Comparison of ENCODE assay signal across 33 cellular contexts in genomic region chrX:131010186-131010585, GRCh38. TPM values are rescaled to one million over a fixed set of nuclear protein-coding genes. Genes with fewer than 3 reads are reported as not detected.
"Had no signal": no experiment of that assay in that cellular context is flagged by ENCODE, and none has a peak within 500 bp of the region (broad histone marks: within the 10 kb centered on the region; RNA-seq: fewer than 3 reads in every experiment).

No MANE protein-coding gene starts in this region.

- H3K9me3 ChIP-seq: ascending aorta had no signal

- H3K4me1 Mint-ChIP-seq: activated B cell treated with CpG ODN at 0.5 μM for 24 hours; activated CD4-positive, alpha-beta memory T cell treated with anti-CD3 and anti-CD28 coated beads, Interleukin-2, amount 10 ng/mL, durations not matched to agents 7 days and 5 days; activated CD4-positive, alpha-beta T cell treated with anti-CD3 and anti-CD28 coated beads, Interleukin-2, amount 10 ng/mL, durations not matched to agents 24 days and 14 days; activated CD8-positive, alpha-beta memory T cell treated with anti-CD3 and anti-CD28 coated beads, Interleukin-2, amount 10 ng/mL, durations not matched to agents 7 days and 5 days; activated naive CD4-positive, alpha-beta T cell treated with anti-CD3 and anti-CD28 coated beads, Interleukin-2, amount 10 ng/mL, durations not matched to agents 7 days and 5 days; activated naive CD4-positive, alpha-beta T cell treated with anti-CD3 and anti-CD28 coated beads, Interleukin-2, amount 50 U/mL, for 24 hours; activated naive CD8-positive, alpha-beta T cell treated with anti-CD3 and anti-CD28 coated beads, Interleukin-2, amount 10 ng/mL, durations not matched to agents 7 days and 5 days; activated naive CD8-positive, alpha-beta T cell treated with anti-CD3 and anti-CD28 coated beads, Interleukin-2, amount 50 U/mL, for 24 hours; brain had no signal

- DNase-seq: activated B cell treated with CpG ODN at 0.5 μM for 24 hours; activated CD4-positive, alpha-beta memory T cell treated with anti-CD3 and anti-CD28 coated beads, Interleukin-2, amount 10 ng/mL, durations not matched to agents 7 days and 5 days; activated CD4-positive, alpha-beta T cell treated with anti-CD3 and anti-CD28 coated beads for 4 hours; activated CD4-positive, alpha-beta T cell treated with anti-CD3 and anti-CD28 coated beads, Interleukin-2, amount 10 ng/mL, durations not matched to agents 24 days and 14 days; activated CD4-positive, alpha-beta T cell treated with anti-CD3 and anti-CD28 coated beads, Interleukin-2, amount 50 U/mL, for 48 hours; activated CD4-positive, CD25-positive, alpha-beta regulatory T cell treated with anti-CD3 and anti-CD28 coated beads, Interleukin-2, amount 50 U/mL, for 72 hours; activated CD8-positive, alpha-beta memory T cell treated with anti-CD3 and anti-CD28 coated beads for 24 hours; activated CD8-positive, alpha-beta memory T cell treated with anti-CD3 and anti-CD28 coated beads, Interleukin-2, amount 10 ng/mL, durations not matched to agents 7 days and 5 days; activated CD8-positive, alpha-beta memory T cell treated with anti-CD3 and anti-CD28 coated beads, Interleukin-2, amount 50 U/mL, for 48 hours; activated CD8-positive, alpha-beta T cell treated with anti-CD3 and anti-CD28 coated beads, Interleukin-2, amount 10 ng/mL, durations not matched to agents 7 days and 5 days; activated effector memory CD4-positive, alpha-beta T cell treated with Interleukin-2 at 50 U/mL for 16 hours; activated gamma-delta T cell; activated naive CD4-positive, alpha-beta T cell treated with anti-CD3 and anti-CD28 coated beads, Interleukin-2, amount 10 ng/mL, durations not matched to agents 7 days and 5 days; activated naive CD4-positive, alpha-beta T cell treated with Interleukin-2 at 50 U/mL for 16 hours; activated naive CD8-positive, alpha-beta T cell treated with anti-CD3 and anti-CD28 coated beads, Interleukin-2, amount 10 ng/mL, durations not matched to agents 7 days and 5 days; activated naive CD8-positive, alpha-beta T cell treated with anti-CD3 and anti-CD28 coated beads, Interleukin-2, amount 50 U/mL, for 24 hours; activated T-cell treated with anti-CD3 and anti-CD28 coated beads, Interleukin-2, amount 50 U/mL, for 24 hours; activated T-cell treated with anti-CD3 and anti-CD28 coated beads, Interleukin-2, amount 50 U/mL, for 48 hours; amygdala; anterior cingulate cortex; central memory CD4-positive, alpha-beta T cell; T-helper 1 cell; T-helper 2 cell; T-helper 9 cell had no signal

- H3K27me3 ChIP-seq: ascending aorta had no signal

- H3K27ac Mint-ChIP-seq: activated B cell treated with CpG ODN at 0.5 μM for 24 hours; activated CD4-positive, alpha-beta memory T cell treated with anti-CD3 and anti-CD28 coated beads, Interleukin-2, amount 10 ng/mL, durations not matched to agents 7 days and 5 days; activated CD4-positive, alpha-beta T cell treated with anti-CD3 and anti-CD28 coated beads, Interleukin-2, amount 10 ng/mL, durations not matched to agents 24 days and 14 days; activated CD8-positive, alpha-beta memory T cell treated with anti-CD3 and anti-CD28 coated beads, Interleukin-2, amount 10 ng/mL, durations not matched to agents 7 days and 5 days; activated CD8-positive, alpha-beta T cell treated with anti-CD3 and anti-CD28 coated beads, Interleukin-2, amount 10 ng/mL, durations not matched to agents 7 days and 5 days; activated naive CD4-positive, alpha-beta T cell treated with anti-CD3 and anti-CD28 coated beads, Interleukin-2, amount 10 ng/mL, durations not matched to agents 7 days and 5 days; activated naive CD4-positive, alpha-beta T cell treated with anti-CD3 and anti-CD28 coated beads, Interleukin-2, amount 50 U/mL, for 24 hours; activated naive CD8-positive, alpha-beta T cell; activated naive CD8-positive, alpha-beta T cell treated with anti-CD3 and anti-CD28 coated beads, Interleukin-2, amount 10 ng/mL, durations not matched to agents 7 days and 5 days; activated naive CD8-positive, alpha-beta T cell treated with anti-CD3 and anti-CD28 coated beads, Interleukin-2, amount 50 U/mL, for 24 hours; activated T-cell treated with anti-CD3 and anti-CD28 coated beads, Interleukin-2, amount 50 U/mL, for 24 hours; activated T-helper 2 cell treated with anti-CD3 and anti-CD28 coated beads, Interferon-gamma antibody, Interleukin-2, Interleukin-4, amounts not matched to agents 10 μg/mL and 5 μg/mL and 100 μg/mL, durations not matched to agents 14 hours and 24 hours and 36 hours; brain; T-helper 1 cell treated with Interleukin-12 subunit alpha and Interleukin-12 subunit beta and Interleukin-4 antibody, amounts not matched to agents 30 μg/mL and 1 μg/mL, for 36 hours; T-helper 2 cell treated with Interferon-gamma antibody and Interleukin-4, amounts not matched to agents 5 μg/mL and 100 μg/mL, for 36 hours had no signal

- H3K9me3 Mint-ChIP-seq: activated B cell treated with CpG ODN at 0.5 μM for 24 hours; activated CD4-positive, alpha-beta memory T cell treated with anti-CD3 and anti-CD28 coated beads, Interleukin-2, amount 10 ng/mL, durations not matched to agents 7 days and 5 days; activated CD4-positive, alpha-beta T cell treated with anti-CD3 and anti-CD28 coated beads, Interleukin-2, amount 10 ng/mL, durations not matched to agents 24 days and 14 days; activated naive CD4-positive, alpha-beta T cell treated with anti-CD3 and anti-CD28 coated beads, Interleukin-2, amount 10 ng/mL, durations not matched to agents 7 days and 5 days; activated naive CD4-positive, alpha-beta T cell treated with anti-CD3 and anti-CD28 coated beads, Interleukin-2, amount 50 U/mL, for 24 hours; activated naive CD8-positive, alpha-beta T cell treated with anti-CD3 and anti-CD28 coated beads, Interleukin-2, amount 10 ng/mL, durations not matched to agents 7 days and 5 days; activated naive CD8-positive, alpha-beta T cell treated with anti-CD3 and anti-CD28 coated beads, Interleukin-2, amount 50 U/mL, for 24 hours; activated T-cell treated with anti-CD3 and anti-CD28 coated beads, Interleukin-2, amount 50 U/mL, for 24 hours; activated T-helper 2 cell treated with anti-CD3 and anti-CD28 coated beads, Interferon-gamma antibody, Interleukin-2, Interleukin-4, amounts not matched to agents 10 μg/mL and 5 μg/mL and 100 μg/mL, durations not matched to agents 14 hours and 24 hours and 36 hours; T-helper 1 cell treated with Interleukin-12 subunit alpha and Interleukin-12 subunit beta and Interleukin-4 antibody, amounts not matched to agents 30 μg/mL and 1 μg/mL, for 36 hours; T-helper 2 cell treated with Interferon-gamma antibody and Interleukin-4, amounts not matched to agents 5 μg/mL and 100 μg/mL, for 36 hours had no signal

- ATAC-seq: activated CD8-positive, alpha-beta memory T cell treated with anti-CD3 and anti-CD28 coated beads, Interleukin-2, amount 10 ng/mL, durations not matched to agents 7 days and 5 days; activated CD8-positive, alpha-beta T cell treated with anti-CD3 and anti-CD28 coated beads, Interleukin-2, amount 10 ng/mL, durations not matched to agents 7 days and 5 days; activated naive CD8-positive, alpha-beta T cell treated with anti-CD3 and anti-CD28 coated beads, Interleukin-2, amount 50 U/mL, for 24 hours had no signal

- H3K4me3 ChIP-seq: ascending aorta had no signal

- H3K27me3 Mint-ChIP-seq: activated B cell treated with CpG ODN at 0.5 μM for 24 hours; activated CD4-positive, alpha-beta memory T cell treated with anti-CD3 and anti-CD28 coated beads, Interleukin-2, amount 10 ng/mL, durations not matched to agents 7 days and 5 days; activated CD4-positive, alpha-beta T cell treated with anti-CD3 and anti-CD28 coated beads, Interleukin-2, amount 10 ng/mL, durations not matched to agents 24 days and 14 days; activated naive CD4-positive, alpha-beta T cell treated with anti-CD3 and anti-CD28 coated beads, Interleukin-2, amount 10 ng/mL, durations not matched to agents 7 days and 5 days; activated naive CD8-positive, alpha-beta T cell; activated naive CD8-positive, alpha-beta T cell treated with anti-CD3 and anti-CD28 coated beads, Interleukin-2, amount 10 ng/mL, durations not matched to agents 7 days and 5 days; brain had no signal

- H3K27ac ChIP-seq: ascending aorta, VCaP had no signal

- H3K4me3 Mint-ChIP-seq: activated B cell treated with CpG ODN at 0.5 μM for 24 hours; activated CD4-positive, alpha-beta memory T cell treated with anti-CD3 and anti-CD28 coated beads, Interleukin-2, amount 10 ng/mL, durations not matched to agents 7 days and 5 days; activated CD4-positive, alpha-beta T cell treated with anti-CD3 and anti-CD28 coated beads, Interleukin-2, amount 10 ng/mL, durations not matched to agents 24 days and 14 days; activated CD8-positive, alpha-beta memory T cell treated with anti-CD3 and anti-CD28 coated beads, Interleukin-2, amount 10 ng/mL, durations not matched to agents 7 days and 5 days; activated CD8-positive, alpha-beta T cell treated with anti-CD3 and anti-CD28 coated beads, Interleukin-2, amount 10 ng/mL, durations not matched to agents 7 days and 5 days; activated naive CD4-positive, alpha-beta T cell treated with anti-CD3 and anti-CD28 coated beads, Interleukin-2, amount 10 ng/mL, durations not matched to agents 7 days and 5 days; activated naive CD4-positive, alpha-beta T cell treated with anti-CD3 and anti-CD28 coated beads, Interleukin-2, amount 50 U/mL, for 24 hours; activated naive CD8-positive, alpha-beta T cell; activated naive CD8-positive, alpha-beta T cell treated with anti-CD3 and anti-CD28 coated beads, Interleukin-2, amount 10 ng/mL, durations not matched to agents 7 days and 5 days; activated naive CD8-positive, alpha-beta T cell treated with anti-CD3 and anti-CD28 coated beads, Interleukin-2, amount 50 U/mL, for 24 hours; activated T-cell treated with anti-CD3 and anti-CD28 coated beads, Interleukin-2, amount 50 U/mL, for 24 hours; brain; T-helper 1 cell treated with Interleukin-12 subunit alpha and Interleukin-12 subunit beta and Interleukin-4 antibody, amounts not matched to agents 30 μg/mL and 1 μg/mL, for 36 hours; T-helper 2 cell treated with Interferon-gamma antibody and Interleukin-4, amounts not matched to agents 5 μg/mL and 100 μg/mL, for 36 hours had no signal

- H3K4me1 ChIP-seq: ascending aorta had no signal

- H3K36me3 ChIP-seq: ascending aorta had no signal

RNA-seq across cellular contexts. Expression of gene ARHGAP36, which starts 48.0 kb away (rescaled TPM):
- total RNA-seq: activated B cell treated with CpG ODN at 0.5 μM for 24 hours; activated CD4-positive, alpha-beta memory T cell treated with anti-CD3 and anti-CD28 coated beads, Interleukin-2, amount 10 ng/mL, durations not matched to agents 7 days and 5 days; activated CD4-positive, alpha-beta T cell treated with anti-CD3 and anti-CD28 coated beads, Interleukin-2, amount 10 ng/mL, durations not matched to agents 24 days and 14 days; activated CD8-positive, alpha-beta memory T cell treated with anti-CD3 and anti-CD28 coated beads, Interleukin-2, amount 10 ng/mL, durations not matched to agents 7 days and 5 days; activated CD8-positive, alpha-beta T cell treated with anti-CD3 and anti-CD28 coated beads, Interleukin-2, amount 10 ng/mL, durations not matched to agents 7 days and 5 days; activated naive CD8-positive, alpha-beta T cell treated with anti-CD3 and anti-CD28 coated beads, Interleukin-2, amount 10 ng/mL, durations not matched to agents 7 days and 5 days; activated T-helper 2 cell treated with anti-CD3 and anti-CD28 coated beads, Interferon-gamma antibody, Interleukin-2, Interleukin-4, amounts not matched to agents 10 μg/mL and 5 μg/mL and 100 μg/mL, durations not matched to agents 14 hours and 24 hours and 36 hours; ascending aorta had no signal
- polyA plus RNA-seq: adipose tissue had no signal
